Comparison of ENCODE assay signal across 1 cellular context in the genomic region with DNA sequence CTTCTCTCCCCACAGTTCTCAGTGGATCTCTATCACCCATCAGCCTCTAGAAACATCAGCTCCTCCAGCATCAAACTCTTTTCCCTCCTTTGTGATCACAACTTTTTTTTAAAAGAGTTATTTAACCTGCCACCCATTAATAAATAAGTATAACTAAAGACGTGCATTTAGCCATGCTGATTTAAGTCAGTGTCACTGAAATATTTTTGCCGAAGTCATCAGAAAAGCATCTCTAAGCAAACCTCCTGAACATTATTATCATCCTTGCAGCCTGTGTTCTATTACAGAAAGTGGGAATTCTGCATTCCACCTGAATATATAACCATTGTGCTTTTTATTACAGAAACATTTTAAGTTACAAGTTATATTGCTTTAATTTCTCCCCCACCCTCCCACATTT.
TF ChIP-seq lines count a peak whose summit lies in the region.

No MANE protein-coding gene starts in this region.

TF ChIP-seq in A549, 52 proteins besides CTCF, POLR2A, EP300 and RAD21:
- TF ChIP-seq, protein P1, sequence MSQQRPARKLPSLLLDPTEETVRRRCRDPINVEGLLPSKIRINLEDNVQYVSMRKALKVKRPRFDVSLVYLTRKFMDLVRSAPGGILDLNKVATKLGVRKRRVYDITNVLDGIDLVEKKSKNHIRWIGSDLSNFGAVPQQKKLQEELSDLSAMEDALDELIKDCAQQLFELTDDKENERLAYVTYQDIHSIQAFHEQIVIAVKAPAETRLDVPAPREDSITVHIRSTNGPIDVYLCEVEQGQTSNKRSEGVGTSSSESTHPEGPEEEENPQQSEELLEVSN (IDR thresholded peaks at IDR 0.05; ENCODE audit: borderline replicate concordance, low read depth) = no peak
- TF ChIP-seq KDM5A (IDR thresholded peaks at IDR 0.05) = no peak
- TF ChIP-seq ZNF302 (CRISPR knock-in tag; IDR thresholded peaks at IDR 0.05) = no peak
- TF ChIP-seq EHMT2 (IDR thresholded peaks at IDR 0.05; ENCODE audit: low read depth) = no peak
- peak; percentile 73 for TF ChIP-seq MAFK (IDR thresholded peaks at IDR 0.05; ENCODE audit: partially characterized antibody)
- no peak for TF ChIP-seq CHD4 (IDR thresholded peaks at IDR 0.05; ENCODE audit: borderline replicate concordance)
- TF ChIP-seq, protein P2, sequence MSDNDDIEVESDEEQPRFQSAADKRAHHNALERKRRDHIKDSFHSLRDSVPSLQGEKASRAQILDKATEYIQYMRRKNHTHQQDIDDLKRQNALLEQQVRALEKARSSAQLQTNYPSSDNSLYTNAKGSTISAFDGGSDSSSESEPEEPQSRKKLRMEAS (IDR thresholded peaks at IDR 0.05) = no peak
